ENCODE assay signal across 16 cellular contexts in the genomic region with DNA sequence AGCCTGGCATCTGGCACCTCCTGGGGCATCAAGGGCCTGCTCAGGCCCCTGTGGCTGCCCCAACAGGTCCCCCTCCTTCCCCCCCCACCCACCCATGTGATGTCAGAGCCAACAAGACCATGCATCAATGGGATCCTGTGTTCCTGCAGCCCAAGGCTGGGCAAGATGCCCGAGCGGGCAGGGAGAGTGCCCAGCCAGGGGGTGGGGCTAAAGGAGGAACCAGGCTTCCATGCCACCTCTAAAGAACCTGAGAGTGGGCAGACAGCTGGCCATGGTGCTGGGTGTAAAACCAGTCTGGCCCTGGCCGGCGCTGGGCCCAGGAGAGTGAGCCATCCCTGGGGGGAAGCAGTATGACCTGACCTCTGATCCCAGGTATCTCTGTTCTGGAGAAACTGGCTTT. TPM values are rescaled to one million over a fixed set of nuclear protein-coding genes. Genes with fewer than 3 reads are reported as not detected.
DNase-seq lines count a peak whose midpoint lies in the region; ATAC-seq and TF ChIP-seq lines count a peak whose summit lies in the region.
"Had no signal": no experiment of that assay in that cellular context is flagged by ENCODE, and none has a peak within 500 bp of the region (broad histone marks: within the 10 kb centered on the region; RNA-seq: fewer than 3 reads in every experiment).

No MANE protein-coding gene starts in this region.

- H3K27me3 ChIP-seq in Caco-2 (replicated peaks; ENCODE audit: control insufficient read depth, insufficient read depth, low read length) (no peaks in the 10 kb centered on the region), GM23248 (replicated peaks; ENCODE audit: insufficient read depth) (no peaks in the 10 kb centered on the region)
- H3K27me3 ChIP-seq: BLaER1, vagina had no signal

- intact Hi-C loops in sciatic nerve (cut with DNase I) = no loop called here
- intact Hi-C loops in Caco-2 (cut with micrococcal nuclease; ENCODE audit: unreplicated experiment) = no loop called here

- H3K9ac ChIP-seq in GM23248 = no peak overlapping the region
- H3K9ac ChIP-seq: BLaER1 had no signal

- no peak overlapping the region for H3K4me2 ChIP-seq in GM23248 (ENCODE audit: unreplicated experiment)
- H3K4me2 ChIP-seq: BLaER1 had no signal

- no peaks in the 10 kb centered on the region for H3K36me3 Mint-ChIP-seq in Caco-2 (ENCODE audit: insufficient read depth, unreplicated experiment)

- ATAC-seq in sciatic nerve (peak; percentile 22), GM19351 (IDR thresholded peaks at IDR 0.05; ENCODE audit: unreplicated experiment) (no peak), HG02870 (IDR thresholded peaks at IDR 0.05; ENCODE audit: unreplicated experiment) (no peak)
- ATAC-seq: GM12878 had no signal

- no peak overlapping the region for H2AFZ ChIP-seq in GM23248

- H3K4me3 ChIP-seq in Caco-2 (ENCODE audit: low read depth, low read length) (no peak overlapping the region), GM23248 (no peak overlapping the region)
- H3K4me3 ChIP-seq: BLaER1, GM12878, vagina had no signal

- WGBS in GM23248 (ENCODE audit: low coverage in 1 of 2, low lambda C conversion rate in 2 of 2, missing lambda C conversion rate in 2 of 2), 2 experiments = 88 to 89% methylated on average over 3 to 4 of the region's 4 CpGs

- H3K4me3 Mint-ChIP-seq in Caco-2 (ENCODE audit: unreplicated experiment) = no peak overlapping the region

- H4K20me1 ChIP-seq in GM23248 (ENCODE audit: insufficient read depth) = no peaks in the 10 kb centered on the region
- H4K20me1 ChIP-seq: BLaER1 had no signal

- H3K36me3 ChIP-seq in Caco-2 (ENCODE audit: control insufficient read depth, insufficient read depth, low read length) = no peaks in the 10 kb centered on the region
- H3K36me3 ChIP-seq in GM23248 (ENCODE audit: low read depth) = peaks cover 31% of the 10 kb centered on the region
- H3K36me3 ChIP-seq: BLaER1 had no signal

- peaks cover 20% of the 10 kb centered on the region for H3K79me2 ChIP-seq in GM23248 (ENCODE audit: insufficient read depth)

- peaks cover 13% of the 10 kb centered on the region for H3F3A ChIP-seq in GM23248 (ENCODE audit: insufficient read depth)

- H3K27me3 Mint-ChIP-seq in Caco-2 (ENCODE audit: insufficient read depth, unreplicated experiment) = no peaks in the 10 kb centered on the region

- in situ Hi-C loops in GM23248 (cut with MboI) = no loop called here

- H3K4me1 ChIP-seq in Caco-2 (peaks cover 11% of the 10 kb centered on the region), GM23248 (ENCODE audit: insufficient read depth) (peaks cover 16% of the 10 kb centered on the region)

- TF ChIP-seq CTCF in RWPE1 (conservative IDR thresholded peaks at IDR 0.05; ENCODE audit: low read depth) (no peak), Caco-2 (IDR thresholded peaks at IDR 0.05; ENCODE audit: insufficient read depth in 1 of 2, low read depth in 1 of 2, low read length in 1 of 2, severe bottlenecking in 1 of 2, unreplicated experiment in 1 of 2) (no peak)

- no peaks in the 10 kb centered on the region for H3K9me3 Mint-ChIP-seq in Caco-2 (ENCODE audit: unreplicated experiment)

- no peak overlapping the region for H3K27ac Mint-ChIP-seq in Caco-2 (ENCODE audit: unreplicated experiment)
- H3K27ac Mint-ChIP-seq: progenitor cell of endocrine pancreas had no signal

- H3K27ac ChIP-seq in RWPE1 (peak overlapping the region; percentile 99), GM23248 (no peak overlapping the region)
- H3K27ac ChIP-seq: BLaER1, vagina had no signal

- CTCF ChIA-PET in RWPE1 (lab: Yijun Ruan, JAX) = interaction anchor here (0.6 to 2.1 kb wide), 2 partner anchors 9 to 123 kb away, joined by 3 to 9 read pairs; no protein-coding TSS in a partner anchor
- CTCF ChIA-PET in Caco-2 (lab: Charles Lee) = no interaction called here

- DNase-seq in HT-29 (ENCODE audit: low spot score) = peak; percentile 84
- no peak for DNase-seq in RWPE1 (ENCODE audit: low spot score)
- DNase-seq in iPS-NIHi11 (ENCODE audit: low spot score) = peak; percentile 21
- peak; percentile 80 for DNase-seq in sciatic nerve (ENCODE audit: low spot score)
- DNase-seq in Caco-2 = no peak
- no peak for DNase-seq in GM23248
- DNase-seq: activated CD4-positive, alpha-beta T cell treated with anti-CD3 and anti-CD28 coated beads, Interleukin-2, amount 50 U/mL, for 4 hours; EL; NCI-H2171 treated with DMSO at 0.1 percent for 48 hours; stimulated activated CD8-positive, alpha-beta memory T cell treated with anti-CD3 and anti-CD28 coated beads, Interleukin-4, amount 100 ng/mL, for 48 hours had no signal

- no TSS peak for BruUV-seq in Caco-2 (replicated peaks; lab: Mats Ljungman, UMichigan)

- H3K9me2 ChIP-seq in GM23248 (ENCODE audit: insufficient read depth) = no peaks in the 10 kb centered on the region

- peaks cover 7% of the 10 kb centered on the region for H3K4me1 Mint-ChIP-seq in Caco-2 (ENCODE audit: low read depth, unreplicated experiment)

- H3K9me3 ChIP-seq in Caco-2 (no peaks in the 10 kb centered on the region), GM23248 (ENCODE audit: low read depth) (no peaks in the 10 kb centered on the region)
- H3K9me3 ChIP-seq: BLaER1, vagina had no signal

- POLR2A ChIA-PET in RWPE1 (lab: Yijun Ruan, JAX; ENCODE audit: low non-redundant PET) (no interaction called here), Caco-2 (lab: Charles Lee) (no interaction called here)

RNA-seq across cellular contexts. Expression of gene COL16A1, which starts 7.6 kb away (rescaled TPM):
- 31.0 and 37.5 TPM in 2 replicates for total RNA-seq in HT-29 (2014; rRNA removed; shearing (Covaris generic))
- total RNA-seq in sciatic nerve (179 TPM), Caco-2 (2022) (0.44 and 0.50 TPM in 2 replicates)
- 234 and 247 TPM in 2 replicates for total RNA-seq in GM23248 (2014; rRNA removed; shearing (Covaris generic))
- 67.3 and 68.7 TPM in 2 replicates for polyA plus RNA-seq in GM23248 (2016; fragmentation: Nextera tagmentation; extraction: Ambion mirVana)

RNA-seq across cellular contexts. Expression of gene PEF1, which starts 51.6 kb away (rescaled TPM):
- 114 and 119 TPM in 2 replicates for total RNA-seq in HT-29 (2014; rRNA removed; shearing (Covaris generic))
- total RNA-seq in sciatic nerve (56.7 TPM), Caco-2 (2022) (21.9 and 22.1 TPM in 2 replicates)
- total RNA-seq in GM23248 (2014; rRNA removed; shearing (Covaris generic)) = 97.5 and 131 TPM in 2 replicates
- 71.3 and 77.8 TPM in 2 replicates for polyA plus RNA-seq in GM23248 (2016; fragmentation: Nextera tagmentation; extraction: Ambion mirVana)

Comparison
In these comparisons a context has a peak if more than half of its experiments do, and no peak if none do; other contexts are left out.
1. DNase-seq: peak in HT-29 (single experiment), iPS-NIHi11 (single experiment) and sciatic nerve (single experiment); none in RWPE1 (single experiment), Caco-2 (0 of 2) and GM23248 (single experiment).
2. RNA of gene COL16A1, which starts 7.6 kb away (total RNA-seq): 234 to 247 TPM in GM23248, 179 TPM in sciatic nerve (single experiment) and 31.0 to 37.5 TPM in HT-29; 0.44 to 0.50 TPM in Caco-2; every median in the first group is over 10 times any median in the second.